In the genomic region with DNA sequence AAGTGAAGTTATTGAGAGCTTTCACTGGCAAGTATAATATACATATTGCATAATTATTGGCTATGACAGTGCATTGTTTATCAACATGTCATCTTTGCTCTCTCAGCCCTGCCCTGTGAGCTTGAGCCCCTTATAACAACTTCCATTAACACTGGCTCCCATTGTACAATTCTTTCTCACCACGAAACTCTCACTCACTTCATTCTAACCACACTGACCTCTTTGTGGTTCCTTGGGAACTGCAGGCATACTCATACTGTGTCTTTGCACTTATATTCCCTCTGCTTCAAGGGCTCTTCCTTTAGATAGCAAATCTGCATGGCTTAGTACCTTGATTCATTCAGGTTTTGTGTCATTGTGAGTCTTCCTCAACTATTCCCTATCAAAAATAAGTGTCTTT, we compare ENCODE assay signal across 8 cellular contexts.
DNase-seq lines count a peak whose midpoint lies in the region; ATAC-seq and TF ChIP-seq lines count a peak whose summit lies in the region.

No MANE protein-coding gene starts in this region.

- ATAC-seq in GM19023 (IDR thresholded peaks at IDR 0.05; ENCODE audit: unreplicated experiment) (peak; percentile 66), HG03097 (IDR thresholded peaks at IDR 0.05; ENCODE audit: low FRiP score, unreplicated experiment) (peak; percentile 83)

- H3K4me1 Mint-ChIP-seq in type B pancreatic cell (ENCODE audit: unreplicated experiment) = peaks cover 5% of the 10 kb centered on the region

- no peak overlapping the region for H3K4me3 Mint-ChIP-seq in type B pancreatic cell

- DNase-seq in ACHN (peak; percentile 7), amniotic epithelial cell (ENCODE audit: low read depth) (peak; percentile 70), NCI-H1417 treated with DMSO at 0.1 percent for 48 hours (lab: John Stamatoyannopoulos, UW) (no peak), SKM-1 treated with dmso at 0.1 percent for 144 hours (lab: John Stamatoyannopoulos, UW; ENCODE audit: unreplicated experiment) (no peak), type B pancreatic cell (ENCODE audit: extremely low spot score, unreplicated experiment) (no peak)
- no peak for DNase-seq in effector CD4-positive, alpha-beta T cell

- H3K36me3 Mint-ChIP-seq in type B pancreatic cell = peaks cover 18% of the 10 kb centered on the region

- in situ Hi-C loops in ACHN (cut with HindIII; ENCODE audit: low pct_ligation_motif_present, low pct_unique_long_range_greater_than_20kb, low sequenced_read_pairs) = no loop called here

- no peaks in the 10 kb centered on the region for H3K27me3 Mint-ChIP-seq in type B pancreatic cell

- TF ChIP-seq CTCF in type B pancreatic cell (conservative IDR thresholded peaks at IDR 0.05) = no peak

- no peak overlapping the region for H3K27ac Mint-ChIP-seq in type B pancreatic cell

- peaks cover 4% of the 10 kb centered on the region for H3K9me3 Mint-ChIP-seq in type B pancreatic cell

Comparison
In these comparisons a context has a peak if more than half of its experiments do, and no peak if none do; other contexts are left out.
1. DNase-seq: peak in ACHN (single experiment) and amniotic epithelial cell (single experiment); none in NCI-H1417 treated with DMSO at 0.1 percent for 48 hours (single experiment), SKM-1 treated with dmso at 0.1 percent for 144 hours (single experiment), type B pancreatic cell (single experiment) and effector CD4-positive, alpha-beta T cell (single experiment).